Comparison of ENCODE assay signal across 29 cellular contexts in genomic region chr14:42079911-42080310, GRCh38.
"Had no signal": no experiment of that assay in that cellular context is flagged by ENCODE, and none has a peak within 500 bp of the region (broad histone marks: within the 10 kb centered on the region; RNA-seq: fewer than 3 reads in every experiment).

No MANE protein-coding gene starts in this region.

- H3K4me3 ChIP-seq: ascending aorta, cardiac muscle cell had no signal

- DNase-seq: activated B cell treated with CpG ODN at 0.5 μM for 24 hours; activated CD4-positive, alpha-beta memory T cell treated with anti-CD3 and anti-CD28 coated beads for 36 hours; activated CD4-positive, alpha-beta T cell treated with anti-CD3 and anti-CD28 coated beads for 4 hours; activated CD4-positive, alpha-beta T cell treated with anti-CD3 and anti-CD28 coated beads, Interleukin-2, amount 10 ng/mL, durations not matched to agents 24 days and 14 days; activated CD4-positive, alpha-beta T cell treated with anti-CD3 and anti-CD28 coated beads, Interleukin-2, amount 50 U/mL, for 1 hour; activated CD4-positive, alpha-beta T cell treated with anti-CD3 and anti-CD28 coated beads, Interleukin-2, amount 50 U/mL, for 4 hours; activated CD4-positive, CD25-positive, alpha-beta regulatory T cell treated with anti-CD3 and anti-CD28 coated beads, Interleukin-2, amount 50 U/mL, for 72 hours; activated CD8-positive, alpha-beta memory T cell treated with anti-CD3 and anti-CD28 coated beads, Interleukin-2, amount 50 U/mL, for 4 hours; activated CD8-positive, alpha-beta T cell treated with anti-CD3 and anti-CD28 coated beads for 36 hours; activated effector memory CD4-positive, alpha-beta T cell treated with Interleukin-2 at 50 U/mL for 16 hours; activated gamma-delta T cell; activated naive CD4-positive, alpha-beta T cell treated with anti-CD3 and anti-CD28 coated beads, Interleukin-2, amount 10 ng/mL, durations not matched to agents 7 days and 5 days; activated naive CD4-positive, alpha-beta T cell treated with Interleukin-2 at 50 U/mL for 16 hours; activated naive CD8-positive, alpha-beta T cell treated with anti-CD3 and anti-CD28 coated beads, Interleukin-2, amount 10 ng/mL, durations not matched to agents 7 days and 5 days; activated naive CD8-positive, alpha-beta T cell treated with anti-CD3 and anti-CD28 coated beads, Interleukin-2, amount 50 U/mL, for 24 hours; activated T-cell treated with anti-CD3 and anti-CD28 coated beads for 4 hours; activated T-cell treated with anti-CD3 and anti-CD28 coated beads, Interleukin-2, amount 50 U/mL, for 1 hour; activated T-cell treated with anti-CD3 and anti-CD28 coated beads, Interleukin-2, amount 50 U/mL, for 48 hours; amygdala; anterior cingulate cortex; caudate nucleus; cerebellar nuclear complex; T-helper 2 cell; T-helper 9 cell had no signal

- ATAC-seq: activated CD8-positive, alpha-beta T cell treated with anti-CD3 and anti-CD28 coated beads for 36 hours; activated naive CD8-positive, alpha-beta T cell treated with anti-CD3 and anti-CD28 coated beads, Interleukin-2, amount 50 U/mL, for 24 hours had no signal

- H3K9me3 ChIP-seq: ascending aorta had no signal

- H3K27ac ChIP-seq: ascending aorta, cardiac muscle cell, VCaP had no signal

- H3K36me3 ChIP-seq: ascending aorta, cardiac muscle cell had no signal

- H3K27me3 ChIP-seq: ascending aorta, cardiac muscle cell had no signal

- H3K4me1 ChIP-seq: ascending aorta had no signal

- FAIRE-seq: bronchial epithelial cell, TTC549 had no signal
